ENCODE assay signal across 19 cellular contexts in the genomic region with DNA sequence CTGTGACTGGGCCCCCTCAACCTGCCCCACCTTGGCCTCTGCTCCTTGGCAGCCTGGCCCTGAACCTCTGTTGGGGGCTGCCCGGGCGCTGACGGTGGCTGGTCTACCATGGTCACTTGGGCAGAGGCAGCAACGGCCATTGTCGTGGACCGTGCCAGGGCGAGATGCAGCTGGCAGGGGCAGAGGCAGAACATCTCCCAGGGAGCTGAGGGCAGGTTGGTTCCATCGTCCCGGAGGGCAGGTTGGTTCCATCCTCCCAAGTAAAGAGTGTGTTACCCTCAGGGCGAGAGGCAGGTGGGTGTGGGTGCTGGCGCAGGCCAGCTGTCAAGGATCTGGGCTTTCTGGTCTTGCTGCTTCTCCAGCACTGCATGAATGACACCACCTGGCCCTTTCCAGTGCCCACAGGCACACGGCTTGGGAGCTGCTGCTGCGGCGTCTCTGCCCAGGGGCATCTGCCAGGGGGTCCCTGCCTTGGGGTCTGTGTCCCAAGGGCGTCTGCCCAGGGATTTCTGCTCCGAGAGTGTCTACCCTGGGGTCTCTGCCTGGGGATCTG.
"Had no signal": no experiment of that assay in that cellular context is flagged by ENCODE, and none has a peak within 500 bp of the region (broad histone marks: within the 10 kb centered on the region; RNA-seq: fewer than 3 reads in every experiment).

No MANE protein-coding gene starts in this region.

- H3K27ac Mint-ChIP-seq: activated naive CD4-positive, alpha-beta T cell treated with anti-CD3 and anti-CD28 coated beads, Interleukin-2, amount 50 U/mL, for 24 hours; T-cell had no signal

- DNase-seq: activated CD4-positive, alpha-beta T cell treated with anti-CD3 and anti-CD28 coated beads, Interleukin-2, amount 50 U/mL, for 4 hours; activated CD4-positive, CD25-positive, alpha-beta regulatory T cell treated with anti-CD3 and anti-CD28 coated beads, Interleukin-2, amount 50 U/mL, for 72 hours; activated T-cell treated with anti-CD3 and anti-CD28 coated beads for 4 hours; amniotic stem cell; dermis blood vessel endothelial cell; gastrocnemius medialis; heart right ventricle; retina; stimulated activated CD4-positive, alpha-beta T cell treated with anti-CD3 and anti-CD28 coated beads, Interleukin-2, amount 100 ng/mL, for 48 hours; stimulated activated naive CD8-positive, alpha-beta T cell treated with anti-CD3 and anti-CD28 coated beads, Interleukin-15, Interleukin-2, amounts not matched to agents 100 U/mL and 50 U/mL, for 24 hours; T-cell; T-helper 9 cell; transverse colon had no signal

- H3K27me3 ChIP-seq: gastrocnemius medialis, heart right ventricle, ovary, transverse colon had no signal

- H3K4me3 Mint-ChIP-seq: activated naive CD4-positive, alpha-beta T cell treated with anti-CD3 and anti-CD28 coated beads, Interleukin-2, amount 50 U/mL, for 24 hours; brain; neural crest cell; T-cell had no signal

- H3K9me3 ChIP-seq: gastrocnemius medialis, heart right ventricle, ovary, transverse colon had no signal

- H3K36me3 ChIP-seq: ovary had no signal

- H3K4me3 ChIP-seq: gastrocnemius medialis, heart right ventricle, lung, ovary, transverse colon had no signal

- H3K9me3 Mint-ChIP-seq: activated naive CD4-positive, alpha-beta T cell treated with anti-CD3 and anti-CD28 coated beads, Interleukin-2, amount 50 U/mL, for 24 hours; activated T-helper 2 cell treated with anti-CD3 and anti-CD28 coated beads, Interferon-gamma antibody, Interleukin-2, Interleukin-4, amounts not matched to agents 10 μg/mL and 5 μg/mL and 100 μg/mL, durations not matched to agents 14 hours and 24 hours and 36 hours; brain; neural crest cell; T-cell had no signal

- H3K4me1 Mint-ChIP-seq: brain, neural crest cell had no signal

- H3K4me1 ChIP-seq: gastrocnemius medialis, heart right ventricle had no signal

- H3K27ac ChIP-seq: gastrocnemius medialis, heart right ventricle, ovary, transverse colon had no signal

- H3K27me3 Mint-ChIP-seq: activated naive CD4-positive, alpha-beta T cell treated with anti-CD3 and anti-CD28 coated beads, Interleukin-2, amount 50 U/mL, for 24 hours; brain; T-cell had no signal
